ENCODE assay signal across 8 cellular contexts in the genomic region with DNA sequence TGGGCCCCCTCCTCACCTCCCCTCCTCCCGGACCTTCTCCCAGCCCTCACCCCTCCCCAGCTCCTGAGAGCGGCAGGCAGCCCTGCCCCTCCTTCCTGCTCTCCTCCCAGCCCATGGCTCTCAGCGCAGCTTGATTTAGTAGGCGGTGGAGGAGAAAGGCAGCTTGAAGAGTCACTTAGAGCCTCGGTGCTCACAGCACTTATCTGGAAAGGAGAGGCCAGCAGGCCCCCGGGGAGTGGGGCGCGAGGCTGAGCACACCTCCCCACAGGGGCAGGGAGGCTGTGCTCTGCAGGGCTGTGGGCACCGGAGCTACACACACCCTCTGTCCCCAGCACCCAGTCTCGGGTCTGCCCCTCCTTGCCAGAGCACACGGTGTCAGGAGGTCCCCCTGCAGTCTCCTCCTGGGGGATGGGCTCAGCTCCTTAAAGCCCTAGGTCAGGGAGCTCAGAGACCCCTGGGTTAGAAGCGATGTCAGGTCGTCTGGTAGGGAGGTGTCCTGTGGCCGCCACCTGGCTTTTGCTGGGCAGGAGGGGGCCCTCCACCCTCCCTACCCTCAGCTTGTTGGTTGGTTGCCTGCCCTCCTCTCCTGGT.
DNase-seq lines count a peak whose midpoint lies in the region; ATAC-seq and TF ChIP-seq lines count a peak whose summit lies in the region.

No MANE protein-coding gene starts in this region.

- CTCF ChIA-PET in HCT116 (lab: Charles Lee) (interaction anchor here (1.5 kb wide), 1 partner anchor 29 kb away, joined by 4 read pairs; no protein-coding TSS in a partner anchor), T-cell (lab: Charles Lee) (no interaction called here)

- no peaks in the 10 kb centered on the region for H3K9me2 ChIP-seq in HCT116 (ENCODE audit: insufficient read depth)

- peak overlapping the region; percentile 60 for H3K4me3 ChIP-seq in ACC112 (ENCODE audit: low read depth, low read length)
- H3K4me3 ChIP-seq in HCT116 (replicated peaks in 1 of 2; ENCODE audit: low read depth in 1 of 2, low read length in 2 of 2), result no peak overlapping the region
- peak overlapping the region; percentile 13 for H3K4me3 ChIP-seq in iPS-11a (ENCODE audit: low read depth, low read length)

- H3K27me3 ChIP-seq in ACC112 (ENCODE audit: insufficient read depth, low read length) (0 out of 2 replicates have a peak, but pooled peaks cover 3% of the 10 kb centered on the region), HCT116 (ENCODE audit: insufficient read depth, low read length) (peaks cover 8% of the 10 kb centered on the region; the same call in 1 of the 2 replicates)

- H3K4me3 Mint-ChIP-seq in T-cell, result peak overlapping the region; percentile 68 to 87 (median 79)
- H3K4me3 Mint-ChIP-seq in stimulated activated naive CD8-positive, alpha-beta T cell treated with anti-CD3 and anti-CD28 coated beads, Interleukin-15, amount 100 ng/mL, for 72 hours, result peak overlapping the region; percentile 77 to 85

- H3K9me3 ChIP-seq in HCT116 (ENCODE audit: control insufficient read depth in 1 of 2, insufficient read depth in 1 of 2, low read depth in 1 of 2, low read length in 2 of 2), result no peaks in the 10 kb centered on the region

- intact Hi-C loops in HCT116 (cut with micrococcal nuclease), result no loop called here

- H3K27ac ChIP-seq in ACC112 (ENCODE audit: low read depth, low read length) (no peak overlapping the region), HCT116 (ENCODE audit: low read depth, low read length) (no peak overlapping the region)

- no peak overlapping the region for H3K4me2 ChIP-seq in HCT116 (ENCODE audit: low read length)

- no peak for DNase-seq in HCT116 (ENCODE audit: low read depth, low spot score)
- peak in 1 of 34 experiments; percentile 15 for DNase-seq in T-cell
- no peak for DNase-seq in stimulated activated naive CD8-positive, alpha-beta T cell treated with anti-CD3 and anti-CD28 coated beads, Interleukin-15, amount 100 ng/mL, for 72 hours
- no peak for DNase-seq in hippocampal formation (lab: John Stamatoyannopoulos, UW)
- DNase-seq in GM19238 (ENCODE audit: insufficient read length, low spot score), result no peak

- POLR2A ChIA-PET in HCT116 (lab: Charles Lee), result no interaction called here
- POLR2A ChIA-PET in T-cell (lab: Charles Lee), result no interaction called here

- no peak overlapping the region for H3K27ac Mint-ChIP-seq in T-cell
- no peak overlapping the region for H3K27ac Mint-ChIP-seq in stimulated activated naive CD8-positive, alpha-beta T cell treated with anti-CD3 and anti-CD28 coated beads, Interleukin-15, amount 100 ng/mL, for 72 hours

- H3K4me1 Mint-ChIP-seq in T-cell, result peaks cover 3 to 11% (median 10%) of the 10 kb centered on the region in 3 donors
- H3K4me1 Mint-ChIP-seq in stimulated activated naive CD8-positive, alpha-beta T cell treated with anti-CD3 and anti-CD28 coated beads, Interleukin-15, amount 100 ng/mL, for 72 hours, result peaks cover 26% of the 10 kb centered on the region

- no peak for TF ChIP-seq CTCF in HCT116 (IDR thresholded peaks at IDR 0.05 in 2 of 3, conservative IDR thresholded peaks at IDR 0.05 in 1 of 3; ENCODE audit: borderline replicate concordance in 1 of 3, insufficient read depth in 1 of 3, low read depth in 2 of 3, low read length in 2 of 3)

- H3K4me1 ChIP-seq in ACC112 (ENCODE audit: control insufficient read depth, insufficient read depth, low read length, unreplicated experiment) (peaks cover 32% of the 10 kb centered on the region), HCT116 (ENCODE audit: control insufficient read depth in 1 of 2, insufficient read depth in 2 of 2, low read length in 2 of 2) (peaks cover 2 to 24% of the 10 kb centered on the region in 2 experiments; a peak in 3 of 4 replicates)

- peaks cover 10 to 43% of the 10 kb centered on the region in 2 donors for H3K27me3 Mint-ChIP-seq in T-cell
- H3K27me3 Mint-ChIP-seq in stimulated activated naive CD8-positive, alpha-beta T cell treated with anti-CD3 and anti-CD28 coated beads, Interleukin-15, amount 100 ng/mL, for 72 hours, result peaks cover 53% of the 10 kb centered on the region

- BruUV-seq in HCT116 (replicated peaks; lab: Mats Ljungman, UMichigan), result no TSS peak

- no peak for TF ChIP-seq POLR2A in HCT116 (IDR thresholded peaks at IDR 0.05; ENCODE audit: borderline replicate concordance, extremely low read depth, insufficient read depth, insufficient read length)

- H3K36me3 ChIP-seq in ACC112 (ENCODE audit: insufficient read depth, low read length), result no peaks in the 10 kb centered on the region
- no peaks in the 10 kb centered on the region for H3K36me3 ChIP-seq in HCT116 (ENCODE audit: control insufficient read depth in 1 of 2, insufficient read depth in 2 of 2, low read length in 2 of 2)

- H3K79me2 ChIP-seq in ACC112 (ENCODE audit: control insufficient read depth, insufficient read depth, low read length, unreplicated experiment), result no peaks in the 10 kb centered on the region
- no peaks in the 10 kb centered on the region for H3K79me2 ChIP-seq in HCT116 (ENCODE audit: insufficient read depth, low read length)

- no peak overlapping the region for H3K9ac ChIP-seq in HCT116 (ENCODE audit: low read length)

- no peaks in the 10 kb centered on the region for H4K20me1 ChIP-seq in HCT116 (ENCODE audit: insufficient read depth)

- ATAC-seq in HCT116 (0 out of 2 replicates have a peak, but pooled peaks have one; percentile 12), T-cell (replicated peaks in 1 of 4) (peak; percentile 60 to 71 (median 62)), HG03521 (IDR thresholded peaks at IDR 0.05; ENCODE audit: unreplicated experiment) (no peak)
- peak; percentile 63 for ATAC-seq in stimulated activated naive CD8-positive, alpha-beta T cell treated with anti-CD3 and anti-CD28 coated beads, Interleukin-15, amount 100 ng/mL, for 72 hours

- no peaks in the 10 kb centered on the region for H3K36me3 Mint-ChIP-seq in T-cell

- RAD21 ChIA-PET in HCT116 (lab: Charles Lee; ENCODE audit: low non-redundant PET in 1 of 2, low total read pairs in 2 of 2, uncharacterized antibody in 2 of 2, unreplicated experiment in 2 of 2), result no interaction called here

- no peak overlapping the region for H2AFZ ChIP-seq in ACC112 (ENCODE audit: low read length, unreplicated experiment)
- no peak overlapping the region for H2AFZ ChIP-seq in HCT116 (ENCODE audit: low read depth, low read length, poor library complexity, severe bottlenecking)

- H3K9me3 Mint-ChIP-seq in T-cell, result no peaks in the 10 kb centered on the region
- H3K9me3 Mint-ChIP-seq in stimulated activated naive CD8-positive, alpha-beta T cell treated with anti-CD3 and anti-CD28 coated beads, Interleukin-15, amount 100 ng/mL, for 72 hours, result no peaks in the 10 kb centered on the region

- no peak for TF ChIP-seq RAD21 in HCT116 (IDR thresholded peaks at IDR 0.05; ENCODE audit: low read depth)

TF ChIP-seq in HCT116, 20 proteins besides CTCF, POLR2A, EP300 and RAD21:
- TF ChIP-seq EZH2phosphoT487 (IDR thresholded peaks at IDR 0.05; ENCODE audit: borderline replicate concordance) (0 out of 2 replicates have a peak, but pooled peaks have one; percentile 79), SIN3A (IDR thresholded peaks at IDR 0.05; ENCODE audit: low read depth) (no peak), ZBTB33 (IDR thresholded peaks at IDR 0.05; ENCODE audit: extremely low read depth, insufficient replicate concordance, low read length) (no peak), ELF1 (IDR thresholded peaks at IDR 0.05; ENCODE audit: borderline replicate concordance, low read depth) (no peak)
- TF ChIP-seq, protein P1, sequence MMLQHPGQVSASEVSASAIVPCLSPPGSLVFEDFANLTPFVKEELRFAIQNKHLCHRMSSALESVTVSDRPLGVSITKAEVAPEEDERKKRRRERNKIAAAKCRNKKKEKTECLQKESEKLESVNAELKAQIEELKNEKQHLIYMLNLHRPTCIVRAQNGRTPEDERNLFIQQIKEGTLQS (IDR thresholded peaks at IDR 0.05), result no peak

Comparison
In these comparisons a context has a peak if more than half of its experiments do, and no peak if none do; other contexts are left out.
1. H3K4me3 ChIP-seq: peak in ACC112 (single experiment) and iPS-11a (single experiment); none in HCT116 (0 of 2).